ENCODE assay signal across 21 cellular contexts in genomic region chr14:34721129-34721528, GRCh38. TPM values are rescaled to one million over a fixed set of nuclear protein-coding genes. Genes with fewer than 3 reads are reported as not detected.
DNase-seq lines count a peak whose midpoint lies in the region; ATAC-seq, FAIRE-seq and TF ChIP-seq lines count a peak whose summit lies in the region.
"Had no signal": no experiment of that assay in that cellular context is flagged by ENCODE, and none has a peak within 500 bp of the region (broad histone marks: within the 10 kb centered on the region; RNA-seq: fewer than 3 reads in every experiment).

No MANE protein-coding gene starts in this region.

- 76% methylated on average over 2 of the region's 2 CpGs for WGBS in A549 (ENCODE audit: missing lambda C conversion rate)

- H3K9me3 ChIP-seq in A549: no peaks in the 10 kb centered on the region
- H3K9me3 ChIP-seq in HEK293 (ENCODE audit: control insufficient read depth, insufficient read depth, low read depth, low read length): no peaks in the 10 kb centered on the region
- H3K9me3 ChIP-seq: BLaER1 treated with 17β-estradiol and CSF1 and Interleukin-3, amounts not matched to agents 10 nM and 100 nM; Caco-2 had no signal

- TF ChIP-seq EP300 in A549 (IDR thresholded peaks at IDR 0.05): no peak

- no peak for FAIRE-seq in A549 (lab: Jason Lieb, UNC)
- FAIRE-seq: A204.1, D721Med, G401.6, GM12891, GM19239 had no signal

- no peak overlapping the region for H3K4me3 ChIP-seq in A549
- H3K4me3 ChIP-seq in HEK293 (ENCODE audit: low read depth, low read length): no peak overlapping the region
- H3K4me3 ChIP-seq: BLaER1 treated with 17β-estradiol and CSF1 and Interleukin-3, amounts not matched to agents 10 nM and 100 nM had no signal

- CTCF ChIA-PET in A549 (lab: Yijun Ruan, JAX): no interaction called here
- CTCF ChIA-PET in HEK293 (lab: Yijun Ruan, JAX): interaction anchor here (2.2 kb wide), 1 partner anchor 50 kb away, joined by 40 read pairs; no protein-coding TSS in a partner anchor

- no peak for TF ChIP-seq CTCF in A549 (IDR thresholded peaks at IDR 0.05)
- no peak for TF ChIP-seq CTCF in HEK293 (tag by site-specific recombination; IDR thresholded peaks at IDR 0.05)

- TF ChIP-seq POLR2A in A549 (IDR thresholded peaks at IDR 0.05; ENCODE audit: low read length): no peak

- H3K4me1 ChIP-seq in A549: peaks cover 17% of the 10 kb centered on the region; the same call in 2 of the 3 replicates
- no peaks in the 10 kb centered on the region for H3K4me1 ChIP-seq in HEK293 (ENCODE audit: control insufficient read depth, insufficient read depth, low read length)
- H3K4me1 ChIP-seq: BLaER1 treated with 17β-estradiol and CSF1 and Interleukin-3, amounts not matched to agents 10 nM and 100 nM had no signal

- H3K4me2 ChIP-seq in A549: no peak overlapping the region
- H3K4me2 ChIP-seq: BLaER1 treated with 17β-estradiol and CSF1 and Interleukin-3, amounts not matched to agents 10 nM and 100 nM had no signal

- H3K27ac ChIP-seq in A549: no peak overlapping the region
- no peak overlapping the region for H3K27ac ChIP-seq in HEK293 (ENCODE audit: extremely low read depth, low read depth, low read length)
- H3K27ac ChIP-seq: BLaER1 treated with 17β-estradiol and CSF1 and Interleukin-3, amounts not matched to agents 10 nM and 100 nM; C4-2B had no signal

- no peaks in the 10 kb centered on the region for H3K36me3 ChIP-seq in HEK293 (ENCODE audit: control insufficient read depth in 2 of 2, insufficient read depth in 1 of 2, low read length in 2 of 2)
- H3K36me3 ChIP-seq: BLaER1 treated with 17β-estradiol and CSF1 and Interleukin-3, amounts not matched to agents 10 nM and 100 nM had no signal

- no peak for DNase-seq in A549 (ENCODE audit: low read depth in 1 of 2, low spot score in 1 of 2)
- peak; percentile 6 for DNase-seq in superior temporal gyrus (ENCODE audit: extremely low spot score)
- DNase-seq in DMS 273 (lab: John Stamatoyannopoulos, UW; ENCODE audit: unreplicated experiment): no peak
- DNase-seq: 8988T; AML-193; Caco-2; Calu3; CD4-positive, alpha-beta T cell; CD8-positive, alpha-beta T cell; DMS 273 treated with DMSO at 0.1 percent for 48 hours; DMS79 treated with DMSO at 0.1 percent for 48 hours; GF-D8 had no signal

- ATAC-seq in A549 (no peak), HG03039 (IDR thresholded peaks at IDR 0.05; ENCODE audit: unreplicated experiment) (no peak)
- ATAC-seq: CD8-positive, alpha-beta T cell had no signal

- no peak for TF ChIP-seq RAD21 in A549 (conservative IDR thresholded peaks at IDR 0.05 in 1 of 2, IDR thresholded peaks at IDR 0.05 in 1 of 2)

- POLR2A ChIA-PET in A549 (lab: Yijun Ruan, JAX): no interaction called here
- POLR2A ChIA-PET in HEK293 (lab: Yijun Ruan, JAX): no interaction called here

TF ChIP-seq in A549, 52 proteins besides CTCF, POLR2A, EP300 and RAD21:
- no peak for TF ChIP-seq BCL3 (IDR thresholded peaks at IDR 0.05)
- TF ChIP-seq FOXS1 (CRISPR knock-in tag; IDR thresholded peaks at IDR 0.05): no peak
- TF ChIP-seq ZFP36 (IDR thresholded peaks at IDR 0.05; ENCODE audit: borderline replicate concordance, partially characterized antibody): peak; percentile 29
- TF ChIP-seq CBX2 (IDR thresholded peaks at IDR 0.05; ENCODE audit: borderline replicate concordance, low read depth): no peak

TF ChIP-seq in HEK293, 187 proteins besides CTCF, POLR2A, EP300 and RAD21:
- peak; percentile 73; the same call in 1 of the 2 replicates for TF ChIP-seq ZNF184 (tag by site-specific recombination; IDR thresholded peaks at IDR 0.05)
- no peak for TF ChIP-seq ZNF514 (tag by site-specific recombination; IDR thresholded peaks at IDR 0.05)
- TF ChIP-seq BCL11B (tag by site-specific recombination; IDR thresholded peaks at IDR 0.05; ENCODE audit: low read depth): no peak

RNA-seq across cellular contexts. Expression of gene CFL2, which starts 6.7 kb away (rescaled TPM):
- polyA plus RNA-seq in A549 (2011; rRNA removed) (144 and 167 TPM in 2 replicates), A549 (2017; fragmentation: RNase III; extraction: RNeasy Plus Mini Kit Qiagen cat#74134 plus additional on column Dnase treatment) (105 to 116 TPM (median 105 TPM) in 3 replicates)
- 29.1 and 30.7 TPM in 2 replicates for polyA plus RNA-seq in A549 (2012; cell fraction: cytosol; rRNA removed)
- polyA plus RNA-seq in A549 (2012; cell fraction: nucleus; rRNA removed): 7.2 and 13.0 TPM in 2 replicates
- 33.0 and 37.8 TPM in 2 replicates for polyA minus RNA-seq in A549 (2011; rRNA and poly(A)+ RNA removed)
